In genomic region chr6:107114872-107115694, GRCh38 we compare ENCODE assay signal across 8 cellular contexts. TPM values are rescaled to one million over a fixed set of nuclear protein-coding genes. Genes with fewer than 3 reads are reported as not detected.
DNase-seq lines count a peak whose midpoint lies in the region; ATAC-seq and TF ChIP-seq lines count a peak whose summit lies in the region.

Gene BEND3, minus strand, starts transcription at chr6:107115515. Its CDS starts 16,230 bp downstream, at chr6:107099285.

- H3K9me3 ChIP-seq in T-helper 17 cell (ENCODE audit: control insufficient read depth, low read length, poor library complexity, severe bottlenecking), result no peaks in the 10 kb centered on the region

- TF ChIP-seq CTCF in brain (conservative IDR thresholded peaks at IDR 0.05), result no peak

- peak; percentile 41 for ATAC-seq in HG03354 (IDR thresholded peaks at IDR 0.05; ENCODE audit: poor library complexity, severe bottlenecking, unreplicated experiment)
- ATAC-seq in T-helper 17 cell, result peak; percentile 38

- H3K9me3 Mint-ChIP-seq in brain (peaks cover 0 to 6% (median 0%) of the 10 kb centered on the region in 5 experiments), immature natural killer cell (no peaks in the 10 kb centered on the region)

- H3K36me3 Mint-ChIP-seq in T-helper 17 cell (ENCODE audit: low read depth) (no peaks in the 10 kb centered on the region), brain (peaks cover 8% of the 10 kb centered on the region), immature natural killer cell (no peaks in the 10 kb centered on the region)

- H3K4me1 Mint-ChIP-seq in T-helper 17 cell (peaks cover 13% of the 10 kb centered on the region), brain (peaks cover 57% of the 10 kb centered on the region), immature natural killer cell (peaks cover 14 to 21% of the 10 kb centered on the region in 2 donors)

- H3K4me3 Mint-ChIP-seq in T-helper 17 cell (peak within 1 kb of the TSS; percentile 87), brain (peak within 1 kb of the TSS; percentile 91 to 95 (median 94)), immature natural killer cell (peak within 1 kb of the TSS; percentile 83 to 87 (median 85))

- H3K27me3 Mint-ChIP-seq in T-helper 17 cell (peaks cover 10% of the 10 kb centered on the region), brain (no peaks in the 10 kb centered on the region), immature natural killer cell (ENCODE audit: low read depth in 3 of 3) (peaks cover 9 to 12% (median 11%) of the 10 kb centered on the region in 3 donors)

- no peak within 1 kb of the TSS for H3K27ac Mint-ChIP-seq in T-helper 17 cell
- peak within 1 kb of the TSS; percentile 88 to 99 (median 98) for H3K27ac Mint-ChIP-seq in brain
- no peak within 1 kb of the TSS for H3K27ac Mint-ChIP-seq in immature natural killer cell

- DNase-seq in AG08396 (ENCODE audit: low spot score), result peak; percentile 47
- peak; percentile 49 for DNase-seq in GM19238 (ENCODE audit: insufficient read length, low spot score)
- DNase-seq in T-helper 17 cell, result peak; percentile 11 to 37 (median 23)
- peak; percentile 33 to 49 (median 40) for DNase-seq in immature natural killer cell
- DNase-seq in stimulated activated CD4-positive, alpha-beta T cell treated with anti-CD3 and anti-CD28 coated beads, Interleukin-12 subunit alpha, Interleukin-12 subunit beta, amount 100 ng/mL, for 48 hours (ENCODE audit: low read depth in 2 of 3, low spot score in 1 of 3), result peak in 2 of 3 donors; percentile 7 to 16
- DNase-seq in HuH-7 (ENCODE audit: low spot score), result no peak

RNA-seq across cellular contexts. Expression of gene BEND3, which starts in this region (rescaled TPM):
- 1 to 10 TPM; 1.4 to 1.7 TPM for total RNA-seq in T-helper 17 cell
- polyA plus RNA-seq in brain (ENCODE audit: insufficient read depth, low read depth, low replicate concordance) (6.2 TPM), immature natural killer cell (under 1 TPM; 0.04 to 0.46 (median 0.17) TPM)

Comparison
In these comparisons a context has a peak if more than half of its experiments do, and no peak if none do; other contexts are left out.
1. Peak in DNase-seq in immature natural killer cell; RNA of the gene not detected or under 1 TPM.
2. H3K27ac Mint-ChIP-seq: peak in brain (5 of 5); none in T-helper 17 cell (single experiment) and immature natural killer cell (0 of 6).
3. Peak in every context shown above with its lines, with median percentiles within 50 percentile points of each other: H3K4me3 Mint-ChIP-seq.